8 cellular contexts compared by ENCODE assay signal in genomic region chr12:32455607-32456063, GRCh38. TPM values are rescaled to one million over a fixed set of nuclear protein-coding genes. Genes with fewer than 3 reads are reported as not detected.
DNase-seq lines count a peak whose midpoint lies in the region; ATAC-seq and TF ChIP-seq lines count a peak whose summit lies in the region.

No MANE protein-coding gene starts in this region.

- H3K4me3 Mint-ChIP-seq in neural crest cell = peak overlapping the region; percentile 69
- no peak overlapping the region for H3K4me3 Mint-ChIP-seq in T-helper 2 cell treated with Interferon-gamma antibody and Interleukin-4, amounts not matched to agents 5 μg/mL and 100 μg/mL, for 36 hours

- H3K27me3 Mint-ChIP-seq in neural crest cell (ENCODE audit: low read depth) = no peaks in the 10 kb centered on the region
- H3K27me3 Mint-ChIP-seq in T-helper 2 cell treated with Interferon-gamma antibody and Interleukin-4, amounts not matched to agents 5 μg/mL and 100 μg/mL, for 36 hours (ENCODE audit: low read depth) = peaks cover 6% of the 10 kb centered on the region

- no peaks in the 10 kb centered on the region for H3K27me3 ChIP-seq in BLaER1 treated with 17β-estradiol and CSF1 and Interleukin-3, amounts not matched to agents 10 nM and 100 nM

- TF ChIP-seq POLR2A in NB4 (IDR thresholded peaks at IDR 0.05; ENCODE audit: extremely low read depth, insufficient read length) = no peak

- H3K36me3 ChIP-seq in BLaER1 treated with 17β-estradiol and CSF1 and Interleukin-3, amounts not matched to agents 10 nM and 100 nM = no peaks in the 10 kb centered on the region

- no peaks in the 10 kb centered on the region for H3K9me3 ChIP-seq in BLaER1 treated with 17β-estradiol and CSF1 and Interleukin-3, amounts not matched to agents 10 nM and 100 nM (replicated peaks in 1 of 11)

- H3K36me3 Mint-ChIP-seq in neural crest cell (ENCODE audit: low read depth) = no peaks in the 10 kb centered on the region
- H3K36me3 Mint-ChIP-seq in T-helper 2 cell treated with Interferon-gamma antibody and Interleukin-4, amounts not matched to agents 5 μg/mL and 100 μg/mL, for 36 hours (ENCODE audit: low read depth) = no peaks in the 10 kb centered on the region

- TF ChIP-seq CTCF in NB4 (IDR thresholded peaks at IDR 0.05; ENCODE audit: low read depth, low read length) = peak; percentile 26
- peak; percentile 97 for TF ChIP-seq CTCF in neural crest cell (conservative IDR thresholded peaks at IDR 0.05)

- peak overlapping the region; percentile 28 to 88 (median 63); a peak in 21 of 22 replicates for H3K4me2 ChIP-seq in BLaER1 treated with 17β-estradiol and CSF1 and Interleukin-3, amounts not matched to agents 10 nM and 100 nM

- no peak overlapping the region for H3K27ac Mint-ChIP-seq in neural crest cell (ENCODE audit: unreplicated experiment)
- H3K27ac Mint-ChIP-seq in T-helper 2 cell treated with Interferon-gamma antibody and Interleukin-4, amounts not matched to agents 5 μg/mL and 100 μg/mL, for 36 hours = no peak overlapping the region

- no peaks in the 10 kb centered on the region for H3K9me3 Mint-ChIP-seq in neural crest cell
- H3K9me3 Mint-ChIP-seq in T-helper 2 cell treated with Interferon-gamma antibody and Interleukin-4, amounts not matched to agents 5 μg/mL and 100 μg/mL, for 36 hours = no peaks in the 10 kb centered on the region

- DNase-seq in NB4 (ENCODE audit: low read depth) = peak; percentile 81
- peak; percentile 25 for DNase-seq in SKM-1 (lab: John Stamatoyannopoulos, UW; ENCODE audit: unreplicated experiment)
- DNase-seq in fibroblast of gingiva (ENCODE audit: low read depth) = peak; percentile 71
- DNase-seq in neural crest cell (ENCODE audit: low read depth, low spot score) = peak; percentile 23
- DNase-seq in T-helper 2 cell treated with Interferon-gamma antibody and Interleukin-4, amounts not matched to agents 5 μg/mL and 100 μg/mL, for 36 hours (ENCODE audit: low spot score) = no peak

- H3K9ac ChIP-seq in BLaER1 treated with 17β-estradiol and CSF1 and Interleukin-3, amounts not matched to agents 10 nM and 100 nM = peak overlapping the region in 5 of 11 experiments; percentile 24 to 70 (median 50); a peak in 9 of 22 replicates

- H3K4me1 ChIP-seq in BLaER1 treated with 17β-estradiol and CSF1 and Interleukin-3, amounts not matched to agents 10 nM and 100 nM = peaks cover 13 to 35% (median 25%) of the 10 kb centered on the region in 10 experiments

- no peaks in the 10 kb centered on the region for H4K20me1 ChIP-seq in BLaER1 treated with 17β-estradiol and CSF1 and Interleukin-3, amounts not matched to agents 10 nM and 100 nM

- H3K4me3 ChIP-seq in BLaER1 treated with 17β-estradiol and CSF1 and Interleukin-3, amounts not matched to agents 10 nM and 100 nM = peak overlapping the region in 5 of 10 experiments; percentile 6 to 51 (median 40); a peak in 7 of 20 replicates
- H3K4me3 ChIP-seq in NB4 (ENCODE audit: low read depth, low read length) = peak overlapping the region; percentile 47

- ATAC-seq in GM18867 (IDR thresholded peaks at IDR 0.05; ENCODE audit: unreplicated experiment) (peak; percentile 49), HG03097 (IDR thresholded peaks at IDR 0.05; ENCODE audit: low FRiP score, unreplicated experiment) (no peak)

- peaks cover 40% of the 10 kb centered on the region for H3K4me1 Mint-ChIP-seq in neural crest cell
- no peaks in the 10 kb centered on the region for H3K4me1 Mint-ChIP-seq in T-helper 2 cell treated with Interferon-gamma antibody and Interleukin-4, amounts not matched to agents 5 μg/mL and 100 μg/mL, for 36 hours (ENCODE audit: low read depth)

- peak overlapping the region in 5 of 11 experiments; percentile 4 to 35 (median 18); a peak in 7 of 22 replicates for H3K27ac ChIP-seq in BLaER1 treated with 17β-estradiol and CSF1 and Interleukin-3, amounts not matched to agents 10 nM and 100 nM

RNA-seq across cellular contexts. Expression of gene FGD4, which starts 56.3 kb away (rescaled TPM):
- 35.8 and 38.2 TPM in 2 replicates for total RNA-seq in neural crest cell
